16 cellular contexts compared by ENCODE assay signal in genomic region chr16:88116121-88116900, GRCh38.
A peak's percentile ranks its signal among the peaks of the same experiment; 100 is the strongest.
DNase-seq lines count a peak whose midpoint lies in the region; TF ChIP-seq lines count a peak whose summit lies in the region.
"Had no signal": no experiment of that assay in that cellular context is flagged by ENCODE, and none has a peak within 500 bp of the region (broad histone marks: within the 10 kb centered on the region; RNA-seq: fewer than 3 reads in every experiment).

No MANE protein-coding gene starts in this region.

- no peak for TF ChIP-seq CTCF in choroid plexus epithelial cell (conservative IDR thresholded peaks at IDR 0.05; ENCODE audit: low read depth, low read length)

- in situ Hi-C loops in Caki2 (cut with HindIII; ENCODE audit: low pct_unique_long_range_greater_than_20kb, low sequenced_read_pairs): no loop called here

- H3K4me3 ChIP-seq in choroid plexus epithelial cell (ENCODE audit: low read depth, low read length): no peak overlapping the region
- H3K4me3 ChIP-seq: testis had no signal

- DNase-seq in Caki2 (ENCODE audit: low read depth): peak; percentile 12
- DNase-seq in NCI-H1092 (lab: John Stamatoyannopoulos, UW): peak; percentile 45
- DNase-seq in choroid plexus epithelial cell (ENCODE audit: low read depth): peak; percentile 28
- peak; percentile 44 for DNase-seq in mucosa of gallbladder (ENCODE audit: low spot score)
- no peak for DNase-seq in cerebellar cortex (ENCODE audit: low spot score)
- no peak for DNase-seq in cerebellum (ENCODE audit: low spot score)
- DNase-seq in stimulated activated naive CD4-positive, alpha-beta T cell (lab: John Stamatoyannopoulos, UW): no peak
- DNase-seq: activated effector memory CD4-positive, alpha-beta T cell treated with anti-CD3 and anti-CD28 coated beads, Interleukin-2, amount 50 U/mL, for 16 hours; amygdala; BE2C; left cardiac atrium; MV-4-11; SIG-M5; stimulated activated CD4-positive, alpha-beta T cell treated with anti-CD3 and anti-CD28 coated beads, Interleukin-4, amount 100 ng/mL, for 4 hours; T-helper 2 cell; testis had no signal

Comparison
In these comparisons a context has a peak if more than half of its experiments do, and no peak if none do; other contexts are left out.
1. DNase-seq: peak in Caki2 (single experiment), NCI-H1092 (single experiment), choroid plexus epithelial cell (single experiment) and mucosa of gallbladder (single experiment); none in cerebellar cortex (single experiment), cerebellum (single experiment) and stimulated activated naive CD4-positive, alpha-beta T cell (0 of 6).